In genomic region chr14:102321456-102322101, GRCh38 we compare ENCODE assay signal across 21 cellular contexts. TPM values are rescaled to one million over a fixed set of nuclear protein-coding genes. Genes with fewer than 3 reads are reported as not detected.
DNase-seq lines count a peak whose midpoint lies in the region; TF ChIP-seq lines count a peak whose summit lies in the region.
"Had no signal": no experiment of that assay in that cellular context is flagged by ENCODE, and none has a peak within 500 bp of the region (broad histone marks: within the 10 kb centered on the region; RNA-seq: fewer than 3 reads in every experiment).

No MANE protein-coding gene starts in this region.

- H3K9me3 Mint-ChIP-seq in activated CD4-positive, alpha-beta T cell treated with anti-CD3 and anti-CD28 coated beads, Interleukin-2, amount 10 ng/mL, durations not matched to agents 7 days and 5 days, result no peaks in the 10 kb centered on the region
- H3K9me3 Mint-ChIP-seq in progenitor cell of endocrine pancreas (ENCODE audit: low read depth), result no peaks in the 10 kb centered on the region
- H3K9me3 Mint-ChIP-seq: activated T-helper 17 cell treated with anti-CD3 and anti-CD28 coated beads, Interleukin-2, amount 50 U/mL, for 72 hours; stimulated activated naive CD8-positive, alpha-beta T cell treated with anti-CD3 and anti-CD28 coated beads, Interleukin-15, Interleukin-2, amounts not matched to agents 100 ng/mL and 50 ng/mL, for 24 hours had no signal

- peaks cover 46% of the 10 kb centered on the region for H3K79me2 ChIP-seq in Karpas-422 (ENCODE audit: low read length)

- H3K27ac Mint-ChIP-seq in activated CD4-positive, alpha-beta T cell treated with anti-CD3 and anti-CD28 coated beads, Interleukin-2, amount 10 ng/mL, durations not matched to agents 7 days and 5 days, result no peak overlapping the region
- H3K27ac Mint-ChIP-seq in progenitor cell of endocrine pancreas, result peak overlapping the region; percentile 27
- H3K27ac Mint-ChIP-seq: activated T-helper 17 cell treated with anti-CD3 and anti-CD28 coated beads, Interleukin-2, amount 50 U/mL, for 72 hours; stimulated activated naive CD8-positive, alpha-beta T cell treated with anti-CD3 and anti-CD28 coated beads, Interleukin-15, Interleukin-2, amounts not matched to agents 100 ng/mL and 50 ng/mL, for 24 hours had no signal

- no peak overlapping the region for H2AFZ ChIP-seq in Karpas-422 (ENCODE audit: low read length)

- H3K4me2 ChIP-seq in Karpas-422 (ENCODE audit: low read depth, low read length, poor library complexity, severe bottlenecking), result peak overlapping the region; percentile 92

- peaks cover 42% of the 10 kb centered on the region for H3K4me1 ChIP-seq in Karpas-422 (ENCODE audit: low read length)
- H3K4me1 ChIP-seq in A673 (ENCODE audit: insufficient read depth, low read length, poor library complexity, severe bottlenecking), result peaks cover 21% of the 10 kb centered on the region

- no peak overlapping the region for H3K27ac ChIP-seq in Karpas-422 (ENCODE audit: low read length)
- H3K27ac ChIP-seq in cingulate gyrus (ENCODE audit: low read depth, low read length), result peak overlapping the region; percentile 31
- no peak overlapping the region for H3K27ac ChIP-seq in A673 (ENCODE audit: low read depth, low read length, poor library complexity, severe bottlenecking)
- H3K27ac ChIP-seq: SK-N-MC had no signal

- H3K9me3 ChIP-seq in Karpas-422 (ENCODE audit: low read length), result no peaks in the 10 kb centered on the region
- H3K9me3 ChIP-seq in A673 (ENCODE audit: low read depth, low read length, poor library complexity, severe bottlenecking), result no peaks in the 10 kb centered on the region
- H3K9me3 ChIP-seq: gastroesophageal sphincter had no signal

- H3K27me3 Mint-ChIP-seq in activated CD4-positive, alpha-beta T cell treated with anti-CD3 and anti-CD28 coated beads, Interleukin-2, amount 10 ng/mL, durations not matched to agents 7 days and 5 days, result no peaks in the 10 kb centered on the region
- H3K27me3 Mint-ChIP-seq in progenitor cell of endocrine pancreas, result no peaks in the 10 kb centered on the region
- H3K27me3 Mint-ChIP-seq: activated T-helper 17 cell treated with anti-CD3 and anti-CD28 coated beads, Interleukin-2, amount 50 U/mL, for 72 hours; stimulated activated naive CD8-positive, alpha-beta T cell treated with anti-CD3 and anti-CD28 coated beads, Interleukin-15, Interleukin-2, amounts not matched to agents 100 ng/mL and 50 ng/mL, for 24 hours had no signal

- BruUV-seq in A673 (replicated peaks; lab: Mats Ljungman, UMichigan), result no TSS peak

- H4K20me1 ChIP-seq in Karpas-422 (ENCODE audit: insufficient read depth, low read depth, low read length), result no peaks in the 10 kb centered on the region

- CTCF ChIA-PET in activated CD4-positive, alpha-beta T cell treated with anti-CD3 and anti-CD28 coated beads, Interleukin-2, amount 10 ng/mL, durations not matched to agents 7 days and 5 days (lab: Charles Lee), result interaction anchor here (1.8 kb wide), 1 partner anchor 11 kb away, joined by 6 read pairs; no protein-coding TSS in a partner anchor
- CTCF ChIA-PET in A673 (lab: Charles Lee), result interaction anchor here (0.5 kb wide), 1 partner anchor 260 kb away, joined by 5 read pairs; no protein-coding TSS in a partner anchor

- H3K4me3 Mint-ChIP-seq in activated CD4-positive, alpha-beta T cell treated with anti-CD3 and anti-CD28 coated beads, Interleukin-2, amount 10 ng/mL, durations not matched to agents 7 days and 5 days, result peak overlapping the region; percentile 85
- H3K4me3 Mint-ChIP-seq in progenitor cell of endocrine pancreas (ENCODE audit: low read depth), result peak overlapping the region; percentile 84

- POLR2A ChIA-PET in activated CD4-positive, alpha-beta T cell treated with anti-CD3 and anti-CD28 coated beads, Interleukin-2, amount 10 ng/mL, durations not matched to agents 7 days and 5 days (lab: Charles Lee), result no interaction called here
- POLR2A ChIA-PET in A673 (lab: Charles Lee; ENCODE audit: low non-redundant PET), result no interaction called here

- no peaks in the 10 kb centered on the region for H3K9me2 ChIP-seq in Karpas-422 (replicated peaks; ENCODE audit: insufficient read depth, low read length)

- TF ChIP-seq CTCF in progenitor cell of endocrine pancreas (IDR thresholded peaks at IDR 0.05; ENCODE audit: unreplicated experiment) (no peak), A673 (conservative IDR thresholded peaks at IDR 0.05; ENCODE audit: low read depth, low read length) (no peak)

- H3K4me3 ChIP-seq in Karpas-422 (ENCODE audit: low read length) (no peak overlapping the region; the same call in 1 of the 2 replicates), A673 (ENCODE audit: low read depth, low read length, poor library complexity, severe bottlenecking) (no peak overlapping the region)
- H3K4me3 ChIP-seq: gastroesophageal sphincter had no signal

- peaks cover 5% of the 10 kb centered on the region; the same call in 1 of the 2 replicates for H3K36me3 ChIP-seq in Karpas-422 (ENCODE audit: insufficient read depth, low read length)
- H3K36me3 ChIP-seq in A673 (ENCODE audit: insufficient read depth, low read length, poor library complexity, severe bottlenecking), result no peaks in the 10 kb centered on the region

- DNase-seq in activated CD4-positive, alpha-beta T cell treated with anti-CD3 and anti-CD28 coated beads, Interleukin-2, amount 10 ng/mL, durations not matched to agents 7 days and 5 days, result no peak
- no peak for DNase-seq in activated CD4-positive, alpha-beta T cell treated with anti-CD3 and anti-CD28 coated beads for 4 hours
- DNase-seq in Karpas-422 (no peak), progenitor cell of endocrine pancreas (ENCODE audit: low spot score, unreplicated experiment) (no peak), A673 (ENCODE audit: low spot score) (no peak), anterior cingulate cortex (lab: John Stamatoyannopoulos, UW) (no peak), mesenteric fat pad (ENCODE audit: low spot score) (no peak)
- DNase-seq: activated CD4-positive, alpha-beta T cell treated with anti-CD3 and anti-CD28 coated beads, Interleukin-2, amount 50 U/mL, for 1 hour; C1 segment of cervical spinal cord; DMS79 treated with DMSO at 0.1 percent for 48 hours; erythroblast; H7; Kasumi-1; NCI-H1105; NCI-H69; OCI-M1 had no signal

- intact Hi-C loops in A673 (cut with micrococcal nuclease; ENCODE audit: unreplicated experiment), result no loop called here

- H3K4me1 Mint-ChIP-seq in activated CD4-positive, alpha-beta T cell treated with anti-CD3 and anti-CD28 coated beads, Interleukin-2, amount 10 ng/mL, durations not matched to agents 7 days and 5 days, result peaks cover 51% of the 10 kb centered on the region
- H3K4me1 Mint-ChIP-seq in progenitor cell of endocrine pancreas (ENCODE audit: low read depth), result peaks cover 14% of the 10 kb centered on the region

- no peaks in the 10 kb centered on the region for H3K27me3 ChIP-seq in Karpas-422 (ENCODE audit: low read length)
- H3K27me3 ChIP-seq in A673 (replicated peaks; ENCODE audit: insufficient read depth, low read depth, low read length, poor library complexity), result no peaks in the 10 kb centered on the region
- H3K27me3 ChIP-seq: gastroesophageal sphincter had no signal

- peaks cover 2% of the 10 kb centered on the region for H3K36me3 Mint-ChIP-seq in activated CD4-positive, alpha-beta T cell treated with anti-CD3 and anti-CD28 coated beads, Interleukin-2, amount 10 ng/mL, durations not matched to agents 7 days and 5 days (ENCODE audit: low read depth)
- peaks cover 2% of the 10 kb centered on the region for H3K36me3 Mint-ChIP-seq in progenitor cell of endocrine pancreas (ENCODE audit: insufficient read depth)

- H3K9ac ChIP-seq in Karpas-422 (ENCODE audit: low read length), result peak overlapping the region; percentile 88; the same call in 1 of the 2 replicates

RNA-seq across cellular contexts. Expression of gene ZNF839, which starts 2.0 kb away (rescaled TPM):
- total RNA-seq in activated CD4-positive, alpha-beta T cell treated with anti-CD3 and anti-CD28 coated beads, Interleukin-2, amount 10 ng/mL, durations not matched to agents 7 days and 5 days, result 10 to 100 TPM; 14.8 to 18.8 TPM
- total RNA-seq in Karpas-422 (2014; rRNA removed; shearing (Covaris generic); ENCODE audit: low replicate concordance), result 14.3 and 36.6 TPM in 2 replicates
- total RNA-seq in progenitor cell of endocrine pancreas (14.9 and 16.5 TPM in 2 replicates), A673 (2021) (13.5 and 16.0 TPM in 2 replicates), mesenteric fat pad (7.4 TPM)

RNA-seq across cellular contexts. Expression of gene MOK, which starts 16.6 kb away (rescaled TPM):
- 1 to 10 TPM in 1 of 2 experiments, under 1 TPM in 1; 0.96 to 1.4 TPM for total RNA-seq in activated CD4-positive, alpha-beta T cell treated with anti-CD3 and anti-CD28 coated beads, Interleukin-2, amount 10 ng/mL, durations not matched to agents 7 days and 5 days
- total RNA-seq in Karpas-422 (2014; rRNA removed; shearing (Covaris generic); ENCODE audit: low replicate concordance), result 4.4 and 12.3 TPM in 2 replicates
- total RNA-seq in progenitor cell of endocrine pancreas (34.8 and 38.7 TPM in 2 replicates), A673 (2021) (27.4 and 29.1 TPM in 2 replicates), mesenteric fat pad (13.9 TPM)

RNA-seq across cellular contexts. Expression of gene CINP, which starts 41.1 kb away (rescaled TPM):
- 10 to 100 TPM; 26.8 to 33.7 TPM for total RNA-seq in activated CD4-positive, alpha-beta T cell treated with anti-CD3 and anti-CD28 coated beads, Interleukin-2, amount 10 ng/mL, durations not matched to agents 7 days and 5 days
- total RNA-seq in Karpas-422 (2014; rRNA removed; shearing (Covaris generic); ENCODE audit: low replicate concordance), result 37.9 and 44.4 TPM in 2 replicates
- total RNA-seq in progenitor cell of endocrine pancreas (25.5 and 27.7 TPM in 2 replicates), A673 (2021) (46.6 and 48.2 TPM in 2 replicates), mesenteric fat pad (34.1 TPM)

RNA-seq across cellular contexts. Expression of gene TECPR2, which starts 41.2 kb away (rescaled TPM):
- 10 to 100 TPM in 1 of 2 experiments, 1 to 10 TPM in 1; 8.2 to 10.7 TPM for total RNA-seq in activated CD4-positive, alpha-beta T cell treated with anti-CD3 and anti-CD28 coated beads, Interleukin-2, amount 10 ng/mL, durations not matched to agents 7 days and 5 days
- 10.3 and 11.8 TPM in 2 replicates for total RNA-seq in Karpas-422 (2014; rRNA removed; shearing (Covaris generic); ENCODE audit: low replicate concordance)
- 33.2 and 34.2 TPM in 2 replicates for total RNA-seq in progenitor cell of endocrine pancreas
- total RNA-seq in A673 (2021), result 21.7 and 22.1 TPM in 2 replicates
- total RNA-seq in mesenteric fat pad, result 29.5 TPM
